In genomic region chrX:128287693-128288092, GRCh38 we compare ENCODE assay signal across 24 cellular contexts.
"Had no signal": no experiment of that assay in that cellular context is flagged by ENCODE, and none has a peak within 500 bp of the region (broad histone marks: within the 10 kb centered on the region; RNA-seq: fewer than 3 reads in every experiment).

No MANE protein-coding gene starts in this region.

- H3K36me3 Mint-ChIP-seq: activated naive CD8-positive, alpha-beta T cell treated with anti-CD3 and anti-CD28 coated beads, Interleukin-2, amount 10 ng/mL, durations not matched to agents 7 days and 5 days; WTC11 had no signal

- H3K4me1 ChIP-seq: adrenal gland had no signal

- H3K27me3 ChIP-seq: adrenal gland had no signal

- H3K27me3 Mint-ChIP-seq: activated naive CD8-positive, alpha-beta T cell treated with anti-CD3 and anti-CD28 coated beads, Interleukin-2, amount 10 ng/mL, durations not matched to agents 7 days and 5 days had no signal

- H3K36me3 ChIP-seq: adrenal gland had no signal

- ATAC-seq: activated CD8-positive, alpha-beta T cell treated with anti-CD3 and anti-CD28 coated beads, Interleukin-2, amount 10 ng/mL, durations not matched to agents 7 days and 5 days; WTC11 had no signal

- H3K4me3 ChIP-seq: adrenal gland had no signal

- H3K4me1 Mint-ChIP-seq: activated naive CD8-positive, alpha-beta T cell treated with anti-CD3 and anti-CD28 coated beads, Interleukin-2, amount 10 ng/mL, durations not matched to agents 7 days and 5 days; WTC11 had no signal

- H3K9me3 ChIP-seq: adrenal gland had no signal

- H3K27ac ChIP-seq: adrenal gland had no signal

- H3K27ac Mint-ChIP-seq: activated CD8-positive, alpha-beta T cell treated with anti-CD3 and anti-CD28 coated beads, Interleukin-2, amount 10 ng/mL, durations not matched to agents 7 days and 5 days; activated naive CD8-positive, alpha-beta T cell treated with anti-CD3 and anti-CD28 coated beads, Interleukin-2, amount 10 ng/mL, durations not matched to agents 7 days and 5 days; T-helper 1 cell treated with Interleukin-12 subunit alpha and Interleukin-12 subunit beta and Interleukin-4 antibody, amounts not matched to agents 30 μg/mL and 1 μg/mL, for 36 hours; WTC11 had no signal

- DNase-seq: activated CD4-positive, alpha-beta T cell treated with anti-CD3 and anti-CD28 coated beads for 48 hours; activated CD4-positive, alpha-beta T cell treated with anti-CD3 and anti-CD28 coated beads, Interleukin-2, amount 50 U/mL, for 4 hours; activated CD4-positive, CD25-positive, alpha-beta regulatory T cell treated with anti-CD3 and anti-CD28 coated beads, Interleukin-2, amount 50 U/mL, for 72 hours; activated CD8-positive, alpha-beta memory T cell treated with anti-CD3 and anti-CD28 coated beads, Interleukin-2, amount 50 U/mL, for 48 hours; activated CD8-positive, alpha-beta T cell treated with anti-CD3 and anti-CD28 coated beads, Interleukin-2, amount 10 ng/mL, durations not matched to agents 7 days and 5 days; activated naive CD4-positive, alpha-beta T cell treated with anti-CD3 and anti-CD28 coated beads, Interleukin-2, amount 50 U/mL, for 16 hours; activated naive CD8-positive, alpha-beta T cell treated with anti-CD3 and anti-CD28 coated beads, Interleukin-2, amount 10 ng/mL, durations not matched to agents 7 days and 5 days; activated T-cell treated with anti-CD3 and anti-CD28 coated beads, Interleukin-2, amount 50 U/mL, for 1 hour; adrenal gland; anterior cingulate cortex; cerebellar nuclear complex; KG1; MM.1S; NCI-H1105 treated with DMSO at 0.1 percent for 48 hours; NCI-H1436 treated with DMSO at 0.1 percent for 48 hours; NCI-H187 treated with DMSO at 0.1 percent for 48 hours; NCI-H2081 treated with DMSO at 0.1 percent for 48 hours; NCI-H446; NCI-H524 treated with DMSO at 0.1 percent for 48 hours; NCI-H748 treated with DMSO at 0.1 percent for 48 hours; NK-92 treated with Interleukin-12 subunit alpha and Interleukin-12 subunit beta, amount 100 ng/mL, for 24 hours; SHP77 treated with DMSO at 0.1 percent for 48 hours had no signal

- H3K4me3 Mint-ChIP-seq: activated CD8-positive, alpha-beta T cell treated with anti-CD3 and anti-CD28 coated beads, Interleukin-2, amount 10 ng/mL, durations not matched to agents 7 days and 5 days; activated naive CD8-positive, alpha-beta T cell treated with anti-CD3 and anti-CD28 coated beads, Interleukin-2, amount 10 ng/mL, durations not matched to agents 7 days and 5 days; T-helper 1 cell treated with Interleukin-12 subunit alpha and Interleukin-12 subunit beta and Interleukin-4 antibody, amounts not matched to agents 30 μg/mL and 1 μg/mL, for 36 hours; WTC11 had no signal
